15 cellular contexts compared by ENCODE assay signal in genomic region chr5:15823413-15823812, GRCh38.
"Had no signal": no experiment of that assay in that cellular context is flagged by ENCODE, and none has a peak within 500 bp of the region (broad histone marks: within the 10 kb centered on the region; RNA-seq: fewer than 3 reads in every experiment).

No MANE protein-coding gene starts in this region.

- H3K4me3 ChIP-seq: adrenal gland, lung, tibial artery, uterus had no signal

- H3K27ac ChIP-seq: adrenal gland, parathyroid adenoma, tibial artery, uterus had no signal

- H3K27me3 Mint-ChIP-seq: naive B cell had no signal

- H3K36me3 ChIP-seq: adrenal gland, tibial artery, uterus had no signal

- H3K4me1 Mint-ChIP-seq: naive B cell had no signal

- H3K36me3 Mint-ChIP-seq: naive B cell had no signal

- H3K4me1 ChIP-seq: adrenal gland, parathyroid adenoma, uterus had no signal

- H3K9me3 ChIP-seq: adrenal gland, tibial artery, uterus had no signal

- H2AFZ ChIP-seq: parathyroid adenoma had no signal

- H3K4me3 Mint-ChIP-seq: T-helper 1 cell treated with Interleukin-12 subunit alpha and Interleukin-12 subunit beta and Interleukin-4 antibody, amounts not matched to agents 30 μg/mL and 1 μg/mL, for 36 hours had no signal

- FAIRE-seq: small intestine had no signal

- H3K9me3 Mint-ChIP-seq: activated T-helper 2 cell treated with anti-CD3 and anti-CD28 coated beads, Interferon-gamma antibody, Interleukin-2, Interleukin-4, amounts not matched to agents 10 μg/mL and 5 μg/mL and 100 μg/mL, durations not matched to agents 14 hours and 24 hours and 36 hours had no signal

- H3K27ac Mint-ChIP-seq: activated T-helper 2 cell treated with anti-CD3 and anti-CD28 coated beads, Interferon-gamma antibody, Interleukin-2, Interleukin-4, amounts not matched to agents 10 μg/mL and 5 μg/mL and 100 μg/mL, durations not matched to agents 14 hours and 24 hours and 36 hours; naive B cell; T-helper 1 cell treated with Interleukin-12 subunit alpha and Interleukin-12 subunit beta and Interleukin-4 antibody, amounts not matched to agents 30 μg/mL and 1 μg/mL, for 36 hours had no signal

- H3K79me2 ChIP-seq: parathyroid adenoma had no signal

- H3K27me3 ChIP-seq: adrenal gland, dorsolateral prefrontal cortex, tibial artery, uterus had no signal

- DNase-seq: activated CD4-positive, alpha-beta T cell treated with anti-CD3 and anti-CD28 coated beads, Interleukin-2, amount 50 U/mL, for 1 hour; activated CD4-positive, CD25-positive, alpha-beta regulatory T cell; activated naive CD4-positive, alpha-beta T cell treated with anti-CD3 and anti-CD28 coated beads, Interleukin-2, amount 50 U/mL, for 16 hours; cerebellar nuclear complex; dorsolateral prefrontal cortex; hippocampal formation; naive B cell; small intestine; tibial artery; uterus had no signal
